Comparison of ENCODE assay signal across 1 cellular context in the genomic region with DNA sequence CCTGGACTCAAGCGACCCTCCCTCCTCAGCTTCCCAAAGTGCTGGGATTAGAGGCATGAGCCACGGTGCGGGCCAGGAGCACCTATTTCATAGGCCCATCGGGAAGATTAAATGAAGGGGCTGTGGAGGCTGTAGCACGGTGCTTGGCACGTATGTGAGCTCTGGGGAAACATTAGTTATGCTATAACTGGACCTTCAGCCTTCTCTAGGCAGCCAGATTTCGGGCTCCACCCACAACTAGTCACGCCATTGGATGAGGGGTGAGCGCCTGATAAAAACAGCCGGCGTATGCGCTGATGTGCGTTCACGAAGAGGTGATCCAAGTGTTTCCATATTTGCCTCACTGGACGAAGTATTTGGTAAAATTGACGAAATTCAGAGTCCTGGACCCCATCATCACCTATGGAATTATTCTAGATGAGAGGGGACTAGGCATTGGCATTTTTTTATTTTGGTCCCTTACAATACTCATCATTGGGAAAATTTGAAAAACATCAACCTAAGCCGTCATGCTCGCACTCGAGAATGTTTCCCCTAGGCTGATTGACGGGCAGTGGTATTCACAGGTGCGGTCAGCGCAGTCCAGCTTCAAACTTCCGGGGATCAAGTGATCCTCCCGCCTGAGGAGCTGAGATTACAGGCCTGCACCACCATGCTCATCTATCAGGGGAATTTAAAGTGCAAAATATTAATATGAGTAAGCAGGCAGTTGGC.
TF ChIP-seq lines count a peak whose summit lies in the region.

No MANE protein-coding gene starts in this region.

TF ChIP-seq in K562, 482 proteins besides CTCF, POLR2A, EP300 and RAD21 (continued from another document and continues in another):
- TF ChIP-seq TFAM (CRISPR knock-in tag; conservative IDR thresholded peaks at IDR 0.05) (no peak), ZNF75A (CRISPR knock-in tag; IDR thresholded peaks at IDR 0.05) (no peak), ARID1B (IDR thresholded peaks at IDR 0.05) (peak; percentile 60), CBFA2T3 (IDR thresholded peaks at IDR 0.05) (peak; percentile 66), NBN (IDR thresholded peaks at IDR 0.05; ENCODE audit: low read depth) (0 out of 2 replicates have a peak, but pooled peaks have one; percentile 27), SRSF9 (IDR thresholded peaks at IDR 0.05; ENCODE audit: borderline replicate concordance, low read depth, low read length) (no peak), CHAMP1 (IDR thresholded peaks at IDR 0.05) (no peak), ZNF518B (CRISPR knock-in tag; IDR thresholded peaks at IDR 0.05) (no peak), HMBOX1 (IDR thresholded peaks at IDR 0.05) (peak; percentile 83), PHF8 (IDR thresholded peaks at IDR 0.05; ENCODE audit: borderline replicate concordance, low read length) (peak; percentile 24; the same call in 1 of the 2 replicates), NUFIP1 (IDR thresholded peaks at IDR 0.05; ENCODE audit: partially characterized antibody) (no peak), PTBP1 (IDR thresholded peaks at IDR 0.05; ENCODE audit: low read depth, low read length) (no peak), ZNF384 (IDR thresholded peaks at IDR 0.05; ENCODE audit: low read depth, low read length) (no peak), ZNF511 (CRISPR knock-in tag; IDR thresholded peaks at IDR 0.05) (no peak), CREB3L1 (IDR thresholded peaks at IDR 0.05; ENCODE audit: borderline replicate concordance, low read depth) (no peak), PRDM10 (IDR thresholded peaks at IDR 0.05; ENCODE audit: partially characterized antibody) (peak; percentile 29), CHD1 (IDR thresholded peaks at IDR 0.05; ENCODE audit: low read length) (no peak), SP1 (CRISPR knock-in tag; IDR thresholded peaks at IDR 0.05) (peak; percentile 51; the same call in 1 of the 2 replicates), ZNF644 (tag; IDR thresholded peaks at IDR 0.05; ENCODE audit: low read depth) (no peak), ATF4 (CRISPR knock-in tag; IDR thresholded peaks at IDR 0.05) (no peak), RBBP5 (IDR thresholded peaks at IDR 0.05; ENCODE audit: borderline replicate concordance, insufficient read depth, low read length, poor library complexity, severe bottlenecking) (peak; percentile 58), CXXC5 (CRISPR knock-in tag; IDR thresholded peaks at IDR 0.05) (peak; percentile 64), NFIC (IDR thresholded peaks at IDR 0.05) (no peak), SPI1 (IDR thresholded peaks at IDR 0.05; ENCODE audit: borderline replicate concordance, low read depth, low read length) (no peak)
- TF ChIP-seq, protein P1, sequence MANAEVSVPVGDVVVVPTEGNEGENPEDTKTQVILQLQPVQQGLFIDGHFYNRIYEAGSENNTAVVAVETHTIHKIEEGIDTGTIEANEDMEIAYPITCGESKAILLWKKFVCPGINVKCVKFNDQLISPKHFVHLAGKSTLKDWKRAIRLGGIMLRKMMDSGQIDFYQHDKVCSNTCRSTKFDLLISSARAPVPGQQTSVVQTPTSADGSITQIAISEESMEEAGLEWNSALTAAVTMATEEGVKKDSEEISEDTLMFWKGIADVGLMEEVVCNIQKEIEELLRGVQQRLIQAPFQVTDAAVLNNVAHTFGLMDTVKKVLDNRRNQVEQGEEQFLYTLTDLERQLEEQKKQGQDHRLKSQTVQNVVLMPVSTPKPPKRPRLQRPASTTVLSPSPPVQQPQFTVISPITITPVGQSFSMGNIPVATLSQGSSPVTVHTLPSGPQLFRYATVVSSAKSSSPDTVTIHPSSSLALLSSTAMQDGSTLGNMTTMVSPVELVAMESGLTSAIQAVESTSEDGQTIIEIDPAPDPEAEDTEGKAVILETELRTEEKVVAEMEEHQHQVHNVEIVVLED (CRISPR knock-in tag; IDR thresholded peaks at IDR 0.05): no peak
- TF ChIP-seq, protein P2, sequence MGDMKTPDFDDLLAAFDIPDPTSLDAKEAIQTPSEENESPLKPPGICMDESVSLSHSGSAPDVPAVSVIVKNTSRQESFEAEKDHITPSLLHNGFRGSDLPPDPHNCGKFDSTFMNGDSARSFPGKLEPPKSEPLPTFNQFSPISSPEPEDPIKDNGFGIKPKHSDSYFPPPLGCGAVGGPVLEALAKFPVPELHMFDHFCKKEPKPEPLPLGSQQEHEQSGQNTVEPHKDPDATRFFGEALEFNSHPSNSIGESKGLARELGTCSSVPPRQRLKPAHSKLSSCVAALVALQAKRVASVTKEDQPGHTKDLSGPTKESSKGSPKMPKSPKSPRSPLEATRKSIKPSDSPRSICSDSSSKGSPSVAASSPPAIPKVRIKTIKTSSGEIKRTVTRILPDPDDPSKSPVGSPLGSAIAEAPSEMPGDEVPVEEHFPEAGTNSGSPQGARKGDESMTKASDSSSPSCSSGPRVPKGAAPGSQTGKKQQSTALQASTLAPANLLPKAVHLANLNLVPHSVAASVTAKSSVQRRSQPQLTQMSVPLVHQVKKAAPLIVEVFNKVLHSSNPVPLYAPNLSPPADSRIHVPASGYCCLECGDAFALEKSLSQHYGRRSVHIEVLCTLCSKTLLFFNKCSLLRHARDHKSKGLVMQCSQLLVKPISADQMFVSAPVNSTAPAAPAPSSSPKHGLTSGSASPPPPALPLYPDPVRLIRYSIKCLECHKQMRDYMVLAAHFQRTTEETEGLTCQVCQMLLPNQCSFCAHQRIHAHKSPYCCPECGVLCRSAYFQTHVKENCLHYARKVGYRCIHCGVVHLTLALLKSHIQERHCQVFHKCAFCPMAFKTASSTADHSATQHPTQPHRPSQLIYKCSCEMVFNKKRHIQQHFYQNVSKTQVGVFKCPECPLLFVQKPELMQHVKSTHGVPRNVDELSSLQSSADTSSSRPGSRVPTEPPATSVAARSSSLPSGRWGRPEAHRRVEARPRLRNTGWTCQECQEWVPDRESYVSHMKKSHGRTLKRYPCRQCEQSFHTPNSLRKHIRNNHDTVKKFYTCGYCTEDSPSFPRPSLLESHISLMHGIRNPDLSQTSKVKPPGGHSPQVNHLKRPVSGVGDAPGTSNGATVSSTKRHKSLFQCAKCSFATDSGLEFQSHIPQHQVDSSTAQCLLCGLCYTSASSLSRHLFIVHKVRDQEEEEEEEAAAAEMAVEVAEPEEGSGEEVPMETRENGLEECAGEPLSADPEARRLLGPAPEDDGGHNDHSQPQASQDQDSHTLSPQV (IDR thresholded peaks at IDR 0.05): 0 out of 2 replicates have a peak, but pooled peaks have one; percentile 31
